Comparison of ENCODE assay signal across 21 cellular contexts in the genomic region with DNA sequence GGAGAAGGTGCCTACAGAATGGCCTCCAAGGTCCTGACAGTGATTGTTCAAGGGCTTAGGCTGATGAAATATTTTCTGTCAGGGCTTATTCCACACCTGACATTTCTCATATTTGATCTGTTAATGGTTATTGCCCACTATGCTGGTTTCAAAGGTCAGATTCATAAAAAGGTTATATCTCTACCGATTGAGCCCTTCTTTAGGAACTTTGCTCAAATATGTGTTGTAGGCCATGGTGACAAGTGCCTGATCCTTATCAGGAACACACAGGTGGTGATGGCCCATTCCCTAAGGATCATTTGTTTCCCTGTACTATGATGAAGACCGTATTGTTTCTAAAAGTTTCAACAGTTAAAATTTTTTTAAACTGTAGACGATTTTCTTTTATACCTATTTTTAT.
"Had no signal": no experiment of that assay in that cellular context is flagged by ENCODE, and none has a peak within 500 bp of the region (broad histone marks: within the 10 kb centered on the region; RNA-seq: fewer than 3 reads in every experiment).

No MANE protein-coding gene starts in this region.

- H3K4me2 ChIP-seq: SK-N-SH had no signal

- ATAC-seq: HepG2, Panc1 had no signal

- DNase-seq: KBM-7, MV-4-11, NCI-H1048, NCI-H1105, NCI-H1417 treated with DMSO at 0.1 percent for 48 hours, NCI-H146, NCI-H1694 treated with DMSO at 0.1 percent for 48 hours, NCI-H1930, NCI-H2081, NCI-H2107, NCI-H226, NCI-H446, NCI-H510A, NCI-H524 treated with DMSO at 0.1 percent for 48 hours, NCI-H69, NCI-H774, SHP77, SK-N-SH had no signal

- H3K27ac ChIP-seq: RWPE1 had no signal

- H3K9me3 ChIP-seq: SK-N-SH had no signal

- H3K9me2 ChIP-seq: SK-N-SH had no signal

- FAIRE-seq: HepG2 had no signal

- H3K9ac ChIP-seq: SK-N-SH had no signal
